Comparison of ENCODE assay signal across 14 cellular contexts in the genomic region with DNA sequence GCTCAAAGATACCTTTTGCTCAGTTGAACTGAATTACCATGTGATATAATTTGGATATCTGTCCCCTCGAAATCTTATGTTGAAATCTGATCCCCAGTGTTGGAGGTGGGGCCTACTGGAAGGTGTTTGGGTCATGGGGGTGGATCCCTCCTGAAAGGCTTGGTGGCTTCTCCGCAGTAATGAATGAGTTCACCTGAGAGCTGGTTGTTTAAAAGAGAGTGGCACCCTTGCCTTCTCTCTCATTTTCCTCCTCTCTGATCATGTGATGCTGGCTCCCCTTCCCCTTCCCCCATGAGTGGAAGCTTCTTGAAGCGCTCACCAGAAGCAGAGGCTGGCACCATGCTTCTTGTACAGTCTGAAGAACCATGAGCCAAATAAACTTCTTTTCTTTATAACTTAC.
DNase-seq lines count a peak whose midpoint lies in the region; ATAC-seq and TF ChIP-seq lines count a peak whose summit lies in the region.
"Had no signal": no experiment of that assay in that cellular context is flagged by ENCODE, and none has a peak within 500 bp of the region (broad histone marks: within the 10 kb centered on the region; RNA-seq: fewer than 3 reads in every experiment).

No MANE protein-coding gene starts in this region.

- H3K9ac ChIP-seq in parathyroid adenoma, result no peak overlapping the region

- no peak overlapping the region for H3K4me3 Mint-ChIP-seq in Caco-2 (ENCODE audit: unreplicated experiment)
- H3K4me3 Mint-ChIP-seq: activated naive CD4-positive, alpha-beta T cell treated with anti-CD3 and anti-CD28 coated beads, Interleukin-2, amount 10 ng/mL, durations not matched to agents 7 days and 5 days; natural killer cell had no signal

- H3K9me2 ChIP-seq in PC-9 (ENCODE audit: insufficient read depth), result no peaks in the 10 kb centered on the region

- H2AFZ ChIP-seq in PC-9 (no peak overlapping the region), parathyroid adenoma (peak overlapping the region; percentile 17)

- H3K27me3 Mint-ChIP-seq in Caco-2 (ENCODE audit: insufficient read depth, unreplicated experiment), result no peaks in the 10 kb centered on the region

- POLR2A ChIA-PET in Caco-2 (lab: Charles Lee), result no interaction called here
- POLR2A ChIA-PET in PC-9 (lab: Charles Lee; ENCODE audit: unreplicated experiment), result no interaction called here

- no peaks in the 10 kb centered on the region for H3K9me3 Mint-ChIP-seq in Caco-2 (ENCODE audit: unreplicated experiment)
- H3K9me3 Mint-ChIP-seq: activated naive CD4-positive, alpha-beta T cell treated with anti-CD3 and anti-CD28 coated beads, Interleukin-2, amount 10 ng/mL, durations not matched to agents 7 days and 5 days; natural killer cell had no signal

- 0 out of 2 replicates have a peak, but pooled peaks cover 2% of the 10 kb centered on the region for H3K79me2 ChIP-seq in PC-9 (ENCODE audit: low read depth)
- no peaks in the 10 kb centered on the region for H3K79me2 ChIP-seq in parathyroid adenoma

- H3K27ac Mint-ChIP-seq in Caco-2 (ENCODE audit: unreplicated experiment), result peak overlapping the region; percentile 91
- H3K27ac Mint-ChIP-seq: activated naive CD4-positive, alpha-beta T cell treated with anti-CD3 and anti-CD28 coated beads, Interleukin-2, amount 10 ng/mL, durations not matched to agents 7 days and 5 days; natural killer cell had no signal

- peaks cover 60% of the 10 kb centered on the region for H3K4me1 Mint-ChIP-seq in Caco-2 (ENCODE audit: low read depth, unreplicated experiment)
- H3K4me1 Mint-ChIP-seq: natural killer cell had no signal

- DNase-seq in Caco-2, result no peak
- DNase-seq in PC-9, result no peak
- DNase-seq in esophagus squamous epithelium (lab: John Stamatoyannopoulos, UW), result no peak
- DNase-seq in NK-92 treated with Interleukin-12 subunit alpha and Interleukin-12 subunit beta, amount 100 ng/mL, for 24 hours (lab: John Stamatoyannopoulos, UW), result no peak
- no peak for DNase-seq in left lobe of liver (ENCODE audit: low spot score)
- DNase-seq: activated naive CD4-positive, alpha-beta T cell treated with anti-CD3 and anti-CD28 coated beads, Interleukin-2, amount 10 ng/mL, durations not matched to agents 7 days and 5 days; natural killer cell; NCI-H1436 treated with DMSO at 0.1 percent for 48 hours; NCI-H526 treated with DMSO at 0.1 percent for 48 hours; stimulated activated naive CD4-positive, alpha-beta T cell; T-helper 1 cell had no signal

- no peaks in the 10 kb centered on the region; the same call in 1 of the 2 replicates for H3K36me3 ChIP-seq in Caco-2 (ENCODE audit: control insufficient read depth, insufficient read depth, low read length)
- H3K36me3 ChIP-seq in PC-9 (ENCODE audit: low read depth), result no peaks in the 10 kb centered on the region; the same call in 1 of the 2 replicates
- H3K36me3 ChIP-seq in esophagus squamous epithelium, result peaks cover 0 to 67% (median 3%) of the 10 kb centered on the region in 3 donors
- H3K36me3 ChIP-seq in parathyroid adenoma (ENCODE audit: control insufficient read depth, insufficient read depth, low read length), result no peaks in the 10 kb centered on the region

- BruUV-seq in Caco-2 (replicated peaks; lab: Mats Ljungman, UMichigan) (no TSS peak), PC-9 (replicated peaks; lab: Mats Ljungman, UMichigan) (no TSS peak)

- H4K20me1 ChIP-seq in PC-9 (ENCODE audit: insufficient read depth), result no peaks in the 10 kb centered on the region

- H3K9me3 ChIP-seq in Caco-2 (no peaks in the 10 kb centered on the region), PC-9 (ENCODE audit: insufficient read depth, low read depth) (no peaks in the 10 kb centered on the region), esophagus squamous epithelium (no peaks in the 10 kb centered on the region), parathyroid adenoma (ENCODE audit: control insufficient read depth, low read length) (no peaks in the 10 kb centered on the region)

- peaks cover 99% of the 10 kb centered on the region for H3K36me3 Mint-ChIP-seq in Caco-2 (ENCODE audit: insufficient read depth, unreplicated experiment)
- H3K36me3 Mint-ChIP-seq: activated naive CD4-positive, alpha-beta T cell treated with anti-CD3 and anti-CD28 coated beads, Interleukin-2, amount 10 ng/mL, durations not matched to agents 7 days and 5 days; natural killer cell had no signal

- H3K4me1 ChIP-seq in Caco-2, result peaks cover 74% of the 10 kb centered on the region
- H3K4me1 ChIP-seq in PC-9 (replicated peaks; ENCODE audit: insufficient read depth), result peaks cover 16% of the 10 kb centered on the region
- H3K4me1 ChIP-seq in esophagus squamous epithelium, result peaks cover 8 to 76% (median 16%) of the 10 kb centered on the region in 3 donors
- H3K4me1 ChIP-seq in parathyroid adenoma, result peaks cover 53% of the 10 kb centered on the region

- 71 to 87% methylated on average over 2 to 3 of the region's 3 CpGs for WGBS in esophagus squamous epithelium, 2 donors

- CTCF ChIA-PET in Caco-2 (lab: Charles Lee), result interaction anchor here (1.2 kb wide), 1 partner anchor 50 kb away, joined by 5 read pairs; no protein-coding TSS in a partner anchor
- CTCF ChIA-PET in PC-9 (lab: Charles Lee), result no interaction called here

- TF ChIP-seq CTCF in Caco-2 (IDR thresholded peaks at IDR 0.05; ENCODE audit: insufficient read depth in 1 of 2, low read depth in 1 of 2, low read length in 1 of 2, severe bottlenecking in 1 of 2, unreplicated experiment in 1 of 2) (no peak), PC-9 (conservative IDR thresholded peaks at IDR 0.05) (no peak), esophagus squamous epithelium (IDR thresholded peaks at IDR 0.05) (no peak), parathyroid adenoma (IDR thresholded peaks at IDR 0.05) (no peak)

- no peak for TF ChIP-seq POLR2A in esophagus squamous epithelium (IDR thresholded peaks at IDR 0.05)

- H3K4me2 ChIP-seq in PC-9 (no peak overlapping the region), parathyroid adenoma (ENCODE audit: low read length) (peak overlapping the region; percentile 21)

- no peak overlapping the region for H3K4me3 ChIP-seq in Caco-2 (ENCODE audit: low read depth, low read length)
- no peak overlapping the region for H3K4me3 ChIP-seq in PC-9
- H3K4me3 ChIP-seq in esophagus squamous epithelium, result no peak overlapping the region
- H3K4me3 ChIP-seq in parathyroid adenoma (ENCODE audit: low read depth, low read length), result no peak overlapping the region

- H3F3A ChIP-seq in PC-9 (ENCODE audit: insufficient read depth, low read depth), result no peaks in the 10 kb centered on the region; the same call in 1 of the 2 replicates

- H3K27me3 ChIP-seq in Caco-2 (replicated peaks; ENCODE audit: control insufficient read depth, insufficient read depth, low read length) (no peaks in the 10 kb centered on the region), PC-9 (ENCODE audit: insufficient read depth, low read depth) (no peaks in the 10 kb centered on the region), esophagus squamous epithelium (no peaks in the 10 kb centered on the region), parathyroid adenoma (ENCODE audit: control insufficient read depth, insufficient read depth, low read length) (no peaks in the 10 kb centered on the region)

- intact Hi-C loops in Caco-2 (cut with micrococcal nuclease; ENCODE audit: unreplicated experiment) (no loop called here), PC-9 (cut with micrococcal nuclease; ENCODE audit: unreplicated experiment) (no loop called here), esophagus squamous epithelium (cut with DNase I) (no loop called here)

- ATAC-seq in HG03521 (IDR thresholded peaks at IDR 0.05; ENCODE audit: unreplicated experiment), result no peak
- ATAC-seq in left lobe of liver, result no peak
- ATAC-seq in HG03045 (IDR thresholded peaks at IDR 0.05; ENCODE audit: unreplicated experiment), result no peak
- ATAC-seq: natural killer cell had no signal

- H3K27ac ChIP-seq in PC-9 (0 out of 2 replicates have a peak overlapping the region, but pooled peaks have one; percentile 6), esophagus squamous epithelium (peak overlapping the region; percentile 27 to 76 (median 70)), parathyroid adenoma (peak overlapping the region; percentile 69)

Comparison
In these comparisons a context has a peak if more than half of its experiments do, and no peak if none do; other contexts are left out.
1. H3K27ac ChIP-seq: peak in every context shown above with its lines; median percentile 70 in esophagus squamous epithelium; 69 in parathyroid adenoma; 6 in PC-9.